In genomic region chr1:194658090-194658439, GRCh38 we compare ENCODE assay signal across 1 cellular context.
TF ChIP-seq lines count a peak whose summit lies in the region.

No MANE protein-coding gene starts in this region.

TF ChIP-seq in K562, 482 proteins besides CTCF, POLR2A, EP300 and RAD21 (continued from another document and continues in another):
- TF ChIP-seq MLLT1 (IDR thresholded peaks at IDR 0.05) (peak in 1 of 2 experiments; percentile 82; a peak in 2 of 4 replicates), MAFF (IDR thresholded peaks at IDR 0.05; ENCODE audit: low read length) (peak; percentile 93), ZNF197 (CRISPR knock-in tag; IDR thresholded peaks at IDR 0.05; ENCODE audit: low read depth) (0 out of 2 replicates have a peak, but pooled peaks have one; percentile 70), ID3 (CRISPR knock-in tag; IDR thresholded peaks at IDR 0.05) (no peak), ID3 (tag; IDR thresholded peaks at IDR 0.05) (peak; percentile 72; the same call in 1 of the 2 replicates), ZEB2 (IDR thresholded peaks at IDR 0.05) (peak; percentile 44; the same call in 1 of the 2 replicates), ATF1 (CRISPR knock-in tag; IDR thresholded peaks at IDR 0.05) (no peak), ATF1 (tag; IDR thresholded peaks at IDR 0.05) (no peak), MIER1 (IDR thresholded peaks at IDR 0.05; ENCODE audit: low read depth) (no peak), C11orf30 (IDR thresholded peaks at IDR 0.05; ENCODE audit: low read depth) (peak; percentile 90), LEF1 (IDR thresholded peaks at IDR 0.05) (peak; percentile 74), TAF9B (IDR thresholded peaks at IDR 0.05; ENCODE audit: partially characterized antibody) (peak; percentile 10), FOSL1 (tag; conservative IDR thresholded peaks at IDR 0.05) (peak; percentile 87), AFF1 (IDR thresholded peaks at IDR 0.05; ENCODE audit: low read depth in 1 of 2, partially characterized antibody in 2 of 2) (peak in 1 of 2 experiments; percentile 21), TEAD4 (IDR thresholded peaks at IDR 0.05; ENCODE audit: low read length) (peak; percentile 58; the same call in 1 of the 2 replicates), TEAD4 (CRISPR knock-in tag; IDR thresholded peaks at IDR 0.05; ENCODE audit: borderline replicate concordance) (no peak), ZBTB11 (CRISPR knock-in tag; IDR thresholded peaks at IDR 0.05) (no peak), SMARCC2 (IDR thresholded peaks at IDR 0.05; ENCODE audit: low read depth) (peak; percentile 70), ESRRA (IDR thresholded peaks at IDR 0.05; ENCODE audit: borderline replicate concordance, low read depth) (peak; percentile 81; the same call in 1 of the 2 replicates), PYGO2 (tag; IDR thresholded peaks at IDR 0.05) (no peak), FOXK2 (conservative IDR thresholded peaks at IDR 0.05 in 1 of 2, IDR thresholded peaks at IDR 0.05 in 1 of 2; ENCODE audit: low read depth in 2 of 2) (peak in 1 of 2 experiments; percentile 52; a peak in 1 of 4 replicates), CREM (IDR thresholded peaks at IDR 0.05; ENCODE audit: low read depth) (0 out of 2 replicates have a peak, but pooled peaks have one; percentile 24), ATF7 (IDR thresholded peaks at IDR 0.05) (0 out of 2 replicates have a peak, but pooled peaks have one; percentile 15), JUN (IDR thresholded peaks at IDR 0.05; ENCODE audit: borderline replicate concordance, low read depth, low read length) (0 out of 2 replicates have a peak, but pooled peaks have one; percentile 30), JUN (CRISPR knock-in tag; IDR thresholded peaks at IDR 0.05; ENCODE audit: borderline replicate concordance) (no peak), VEZF1 (CRISPR knock-in tag; IDR thresholded peaks at IDR 0.05) (0 out of 2 replicates have a peak, but pooled peaks have one; percentile 6), BCLAF1 (IDR thresholded peaks at IDR 0.05; ENCODE audit: borderline replicate concordance in 1 of 2, control insufficient read depth in 1 of 2, low read depth in 2 of 2, low read length in 1 of 2) (peak in 1 of 2 experiments; percentile 47; a peak in 1 of 4 replicates), POLR2B (IDR thresholded peaks at IDR 0.05; ENCODE audit: low read depth, partially characterized antibody) (peak; percentile 14), RBFOX2 (IDR thresholded peaks at IDR 0.05; ENCODE audit: low read depth, low read length) (0 out of 2 replicates have a peak, but pooled peaks have one; percentile 7), MYC (IDR thresholded peaks at IDR 0.05; ENCODE audit: low read depth, low read length) (peak; percentile 50; the same call in 1 of the 2 replicates), MYC (CRISPR knock-in tag; IDR thresholded peaks at IDR 0.05; ENCODE audit: borderline replicate concordance, low read depth) (no peak), SMARCE1 (IDR thresholded peaks at IDR 0.05) (peak; percentile 64), MEIS2 (IDR thresholded peaks at IDR 0.05; ENCODE audit: partially characterized antibody) (peak; percentile 25), ZNF316 (IDR thresholded peaks at IDR 0.05) (peak; percentile 96), POLR2H (tag; IDR thresholded peaks at IDR 0.05; ENCODE audit: low read depth) (peak; percentile 65), BACH1 (tag; IDR thresholded peaks at IDR 0.05) (peak; percentile 93), MAFK (IDR thresholded peaks at IDR 0.05; ENCODE audit: low read length) (peak; percentile 89), JUND (IDR thresholded peaks at IDR 0.05; ENCODE audit: borderline replicate concordance, low read depth, low read length) (peak; percentile 89), JUND (tag; IDR thresholded peaks at IDR 0.05; ENCODE audit: borderline replicate concordance, low read depth, low read length) (peak; percentile 91; the same call in 2 of the 3 replicates), ZNF644 (tag; IDR thresholded peaks at IDR 0.05; ENCODE audit: low read depth) (0 out of 2 replicates have a peak, but pooled peaks have one; percentile 26), MAFG (tag; conservative IDR thresholded peaks at IDR 0.05) (peak; percentile 94), MAZ (CRISPR knock-in tag; conservative IDR thresholded peaks at IDR 0.05 in 1 of 2, IDR thresholded peaks at IDR 0.05 in 1 of 2) (0 out of 4 replicates have a peak, but pooled peaks of 1 of the 2 experiments have one; percentile 27), ZNF76 (CRISPR knock-in tag; IDR thresholded peaks at IDR 0.05; ENCODE audit: borderline replicate concordance) (no peak), CEBPG (CRISPR knock-in tag; IDR thresholded peaks at IDR 0.05) (no peak), CEBPG (tag; conservative IDR thresholded peaks at IDR 0.05 in 1 of 2, IDR thresholded peaks at IDR 0.05 in 1 of 2) (peak in 1 of 2 experiments; percentile 6; a peak in 1 of 4 replicates), LARP7 (IDR thresholded peaks at IDR 0.05) (no peak), EP400 (IDR thresholded peaks at IDR 0.05) (0 out of 2 replicates have a peak, but pooled peaks have one; percentile 0), PTBP1 (IDR thresholded peaks at IDR 0.05; ENCODE audit: low read depth, low read length) (no peak), MEF2D (tag; conservative IDR thresholded peaks at IDR 0.05; ENCODE audit: low read depth) (no peak), ZBTB7A (IDR thresholded peaks at IDR 0.05; ENCODE audit: borderline replicate concordance, control insufficient read depth, low read depth, low read length) (no peak), CREB3 (tag; conservative IDR thresholded peaks at IDR 0.05; ENCODE audit: low read depth) (0 out of 2 replicates have a peak, but pooled peaks have one; percentile 49)
- TF ChIP-seq, protein P1, sequence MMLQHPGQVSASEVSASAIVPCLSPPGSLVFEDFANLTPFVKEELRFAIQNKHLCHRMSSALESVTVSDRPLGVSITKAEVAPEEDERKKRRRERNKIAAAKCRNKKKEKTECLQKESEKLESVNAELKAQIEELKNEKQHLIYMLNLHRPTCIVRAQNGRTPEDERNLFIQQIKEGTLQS (IDR thresholded peaks at IDR 0.05) = peak; percentile 82
- TF ChIP-seq, protein P1 (CRISPR knock-in tag; conservative IDR thresholded peaks at IDR 0.05) = no peak
